ENCODE assay signal across 8 cellular contexts in genomic region chr16:55944377-55944802, GRCh38.
DNase-seq lines count a peak whose midpoint lies in the region; ATAC-seq and TF ChIP-seq lines count a peak whose summit lies in the region.

No MANE protein-coding gene starts in this region.

- H3K18ac ChIP-seq in neuronal stem cell (ENCODE audit: low read length) = no peak overlapping the region

- H2AK5ac ChIP-seq in neuronal stem cell (ENCODE audit: low read depth, low read length) = no peak overlapping the region

- H3K27me3 ChIP-seq in CD8-positive, alpha-beta memory T cell (ENCODE audit: insufficient read depth, low read length, poor library complexity, severe bottlenecking) = peaks cover 2% of the 10 kb centered on the region
- H3K27me3 ChIP-seq in OCI-LY1 (ENCODE audit: insufficient read depth, low read length) (no peaks in the 10 kb centered on the region), neuronal stem cell (ENCODE audit: control insufficient read depth in 3 of 3, insufficient read depth in 3 of 3, low read depth in 1 of 3, low read length in 3 of 3) (no peaks in the 10 kb centered on the region)

- peaks cover 28 to 70% of the 10 kb centered on the region in 2 donors for H3K27me3 Mint-ChIP-seq in CD8-positive, alpha-beta memory T cell
- H3K27me3 Mint-ChIP-seq in activated T-helper 17 cell treated with anti-CD3 and anti-CD28 coated beads, Interleukin-2, amount 50 U/mL, for 72 hours = peaks cover 46% of the 10 kb centered on the region

- no peaks in the 10 kb centered on the region for H3K4me1 Mint-ChIP-seq in CD8-positive, alpha-beta memory T cell
- H3K4me1 Mint-ChIP-seq in activated T-helper 17 cell treated with anti-CD3 and anti-CD28 coated beads, Interleukin-2, amount 50 U/mL, for 72 hours = no peaks in the 10 kb centered on the region

- DNase-seq in CD8-positive, alpha-beta memory T cell = peak; percentile 2 to 59 (median 21)
- DNase-seq in HFF-Myc (ENCODE audit: extremely low read depth, low read depth) (peak; percentile 10), fibroblast of villous mesenchyme (ENCODE audit: low read depth) (peak; percentile 60), neuronal stem cell (ENCODE audit: low spot score) (peak; percentile 81), superior temporal gyrus (ENCODE audit: extremely low spot score) (peak; percentile 95), GDM1 (lab: John Stamatoyannopoulos, UW) (no peak)

- CTCF ChIA-PET in CD8-positive, alpha-beta memory T cell (lab: Charles Lee) = interaction anchor here (1.0 to 6.8 kb wide), 11 partner anchors 10 to 480 kb away, joined by 3 to 76 read pairs (median 4); no protein-coding TSS in a partner anchor

- no peaks in the 10 kb centered on the region for H3K4me1 ChIP-seq in CD8-positive, alpha-beta memory T cell (ENCODE audit: insufficient read depth, low read length)
- H3K4me1 ChIP-seq in OCI-LY1 (ENCODE audit: insufficient read depth, low read length, severe bottlenecking) = no peaks in the 10 kb centered on the region
- H3K4me1 ChIP-seq in neuronal stem cell (ENCODE audit: control insufficient read depth in 2 of 2, insufficient read depth in 1 of 2, low read depth in 1 of 2, low read length in 2 of 2) = no peaks in the 10 kb centered on the region

- no peaks in the 10 kb centered on the region for H3K79me1 ChIP-seq in neuronal stem cell (ENCODE audit: low read depth, low read length)

- TF ChIP-seq CTCF in HFF-Myc (IDR thresholded peaks at IDR 0.05; ENCODE audit: low read depth, low read length, missing control alignments) (peak; percentile 99), OCI-LY1 (IDR thresholded peaks at IDR 0.05; ENCODE audit: low read length) (peak; percentile 94), fibroblast of villous mesenchyme (IDR thresholded peaks at IDR 0.05; ENCODE audit: insufficient read depth, low read depth, low read length) (peak; percentile 98)

- POLR2A ChIA-PET in CD8-positive, alpha-beta memory T cell (lab: Charles Lee) = no interaction called here

- H3K9ac ChIP-seq in OCI-LY1 (ENCODE audit: low read length) = no peak overlapping the region
- no peak overlapping the region for H3K9ac ChIP-seq in neuronal stem cell (ENCODE audit: low read depth, low read length, poor library complexity)

- H3K27ac ChIP-seq in CD8-positive, alpha-beta memory T cell (ENCODE audit: low read depth, low read length) = no peak overlapping the region
- no peak overlapping the region for H3K27ac ChIP-seq in OCI-LY1 (ENCODE audit: low read depth, low read length, poor library complexity, severe bottlenecking)
- no peak overlapping the region for H3K27ac ChIP-seq in neuronal stem cell (replicated peaks; ENCODE audit: low read length)

- H3K27ac Mint-ChIP-seq in CD8-positive, alpha-beta memory T cell = no peak overlapping the region
- H3K27ac Mint-ChIP-seq in activated T-helper 17 cell treated with anti-CD3 and anti-CD28 coated beads, Interleukin-2, amount 50 U/mL, for 72 hours = no peak overlapping the region

- no peak overlapping the region for H3K14ac ChIP-seq in neuronal stem cell (ENCODE audit: low read length)

- H3K23ac ChIP-seq in neuronal stem cell (ENCODE audit: low read depth, low read length, poor library complexity) = no peak overlapping the region

- no peaks in the 10 kb centered on the region for H4K20me1 ChIP-seq in OCI-LY1 (ENCODE audit: insufficient read depth, low read length)

- H3K4me2 ChIP-seq in OCI-LY1 (ENCODE audit: low read length) (no peak overlapping the region), neuronal stem cell (ENCODE audit: insufficient read depth, low read length, poor library complexity, severe bottlenecking) (no peak overlapping the region)

- H3K36me3 ChIP-seq in CD8-positive, alpha-beta memory T cell (ENCODE audit: insufficient read depth, low read length) = no peaks in the 10 kb centered on the region
- H3K36me3 ChIP-seq in OCI-LY1 (ENCODE audit: insufficient read depth, low read length) = no peaks in the 10 kb centered on the region
- no peaks in the 10 kb centered on the region for H3K36me3 ChIP-seq in neuronal stem cell (replicated peaks in 1 of 2; ENCODE audit: control insufficient read depth in 2 of 2, insufficient read depth in 2 of 2, low read length in 2 of 2)

- no peak overlapping the region for H3K4ac ChIP-seq in neuronal stem cell (ENCODE audit: low read length)

- WGBS in neuronal stem cell (ENCODE audit: extremely low coverage in 2 of 2, insufficient read length in 2 of 2, insufficient replicate concordance in 1 of 2), 2 donors = no CpG with 5 or more reads among the region's 8 CpGs

- ATAC-seq in activated T-helper 17 cell treated with anti-CD3 and anti-CD28 coated beads, Interleukin-2, amount 50 U/mL, for 72 hours (replicated peaks) = peak; percentile 54

- H3K79me2 ChIP-seq in OCI-LY1 (ENCODE audit: insufficient read depth, low read length) = no peaks in the 10 kb centered on the region

- no peak overlapping the region for H2BK12ac ChIP-seq in neuronal stem cell (ENCODE audit: low read length)

- H3K9me3 Mint-ChIP-seq in CD8-positive, alpha-beta memory T cell = peaks cover 0 to 9% (median 3%) of the 10 kb centered on the region in 5 donors
- H3K9me3 Mint-ChIP-seq in activated T-helper 17 cell treated with anti-CD3 and anti-CD28 coated beads, Interleukin-2, amount 50 U/mL, for 72 hours = no peaks in the 10 kb centered on the region

- H3K9me3 ChIP-seq in CD8-positive, alpha-beta memory T cell (ENCODE audit: low read length) = no peaks in the 10 kb centered on the region
- H3K9me3 ChIP-seq in OCI-LY1 (ENCODE audit: low read length) = no peaks in the 10 kb centered on the region
- H3K9me3 ChIP-seq in neuronal stem cell (replicated peaks in 1 of 2; ENCODE audit: control insufficient read depth in 2 of 2, insufficient read depth in 1 of 2, low read depth in 1 of 2, low read length in 2 of 2) = no peaks in the 10 kb centered on the region

- H4K8ac ChIP-seq in neuronal stem cell (ENCODE audit: low read depth, low read length) = no peak overlapping the region

- H2AFZ ChIP-seq in OCI-LY1 (ENCODE audit: low read length) (no peak overlapping the region), neuronal stem cell (ENCODE audit: low read length) (peak overlapping the region; percentile 38)

- no peak overlapping the region for H3K4me3 ChIP-seq in CD8-positive, alpha-beta memory T cell (ENCODE audit: low read length)
- H3K4me3 ChIP-seq in HFF-Myc (replicated peaks; ENCODE audit: low read depth, low read length) (no peak overlapping the region), OCI-LY1 (ENCODE audit: low read depth, low read length, poor library complexity, severe bottlenecking) (no peak overlapping the region), fibroblast of villous mesenchyme (ENCODE audit: low read depth, low read length) (no peak overlapping the region), neuronal stem cell (ENCODE audit: low read length in 2 of 2) (no peak overlapping the region)

- no peak overlapping the region for H4K91ac ChIP-seq in neuronal stem cell (ENCODE audit: low read depth, low read length, poor library complexity)

- no peaks in the 10 kb centered on the region for H3F3A ChIP-seq in OCI-LY1 (ENCODE audit: insufficient read depth, low read length)

- no peak overlapping the region for H2BK15ac ChIP-seq in neuronal stem cell (ENCODE audit: low read length)

- no peak overlapping the region for H2BK120ac ChIP-seq in neuronal stem cell (ENCODE audit: low read depth, low read length)

- no peak overlapping the region for H3K4me3 Mint-ChIP-seq in CD8-positive, alpha-beta memory T cell
- no peak overlapping the region for H3K4me3 Mint-ChIP-seq in activated T-helper 17 cell treated with anti-CD3 and anti-CD28 coated beads, Interleukin-2, amount 50 U/mL, for 72 hours

- H3K9me2 ChIP-seq in OCI-LY1 (ENCODE audit: low read depth, low read length) = no peaks in the 10 kb centered on the region

- H2BK5ac ChIP-seq in neuronal stem cell (ENCODE audit: low read length) = no peak overlapping the region

- H3K36me3 Mint-ChIP-seq in CD8-positive, alpha-beta memory T cell = no peaks in the 10 kb centered on the region
- no peaks in the 10 kb centered on the region for H3K36me3 Mint-ChIP-seq in activated T-helper 17 cell treated with anti-CD3 and anti-CD28 coated beads, Interleukin-2, amount 50 U/mL, for 72 hours (ENCODE audit: low read depth)
